In the genomic region with DNA sequence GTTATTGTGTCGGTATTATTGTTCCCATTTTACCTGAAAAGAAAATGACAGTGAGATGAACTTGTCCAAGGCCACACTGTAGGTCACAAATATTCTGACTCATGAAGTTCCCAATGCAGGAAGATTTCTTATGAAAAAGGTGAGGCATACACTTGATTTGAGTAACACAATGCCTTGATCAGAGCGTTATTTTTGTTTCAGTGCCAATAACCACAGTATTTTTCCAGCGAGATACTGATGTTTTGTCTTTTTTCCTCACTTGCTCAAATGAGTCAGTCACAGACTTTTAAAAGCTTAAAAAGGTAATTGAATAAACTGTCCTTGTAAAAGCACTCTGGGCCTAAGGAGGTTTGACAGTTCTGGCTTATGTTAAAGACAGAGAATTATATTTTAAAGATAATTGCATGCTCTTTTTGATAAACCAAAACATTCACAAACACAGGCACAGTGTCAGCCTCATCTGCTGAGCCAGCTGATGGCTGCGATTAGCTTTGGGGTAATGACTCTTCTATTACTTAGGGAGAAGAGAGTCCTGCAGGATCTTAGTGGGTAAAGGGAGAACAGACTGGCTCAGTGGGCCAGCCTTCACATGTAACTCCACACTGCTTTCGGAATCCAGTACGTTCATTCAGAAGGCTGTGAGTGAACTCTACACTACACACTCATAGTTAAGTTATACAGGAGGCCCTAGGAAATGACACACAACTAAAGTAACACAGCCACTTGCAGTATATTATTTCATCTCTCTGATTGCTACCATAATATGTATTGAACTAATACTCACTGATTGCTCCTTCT, we compare ENCODE assay signal across 1 cellular context.
TF ChIP-seq lines count a peak whose summit lies in the region.

No MANE protein-coding gene starts in this region.

TF ChIP-seq in SK-N-SH treated with all-trans-retinoic acid at 6 μM for 48 hours, 23 proteins besides CTCF, POLR2A, EP300 and RAD21 (continued from another document):
- TF ChIP-seq, protein P1, sequence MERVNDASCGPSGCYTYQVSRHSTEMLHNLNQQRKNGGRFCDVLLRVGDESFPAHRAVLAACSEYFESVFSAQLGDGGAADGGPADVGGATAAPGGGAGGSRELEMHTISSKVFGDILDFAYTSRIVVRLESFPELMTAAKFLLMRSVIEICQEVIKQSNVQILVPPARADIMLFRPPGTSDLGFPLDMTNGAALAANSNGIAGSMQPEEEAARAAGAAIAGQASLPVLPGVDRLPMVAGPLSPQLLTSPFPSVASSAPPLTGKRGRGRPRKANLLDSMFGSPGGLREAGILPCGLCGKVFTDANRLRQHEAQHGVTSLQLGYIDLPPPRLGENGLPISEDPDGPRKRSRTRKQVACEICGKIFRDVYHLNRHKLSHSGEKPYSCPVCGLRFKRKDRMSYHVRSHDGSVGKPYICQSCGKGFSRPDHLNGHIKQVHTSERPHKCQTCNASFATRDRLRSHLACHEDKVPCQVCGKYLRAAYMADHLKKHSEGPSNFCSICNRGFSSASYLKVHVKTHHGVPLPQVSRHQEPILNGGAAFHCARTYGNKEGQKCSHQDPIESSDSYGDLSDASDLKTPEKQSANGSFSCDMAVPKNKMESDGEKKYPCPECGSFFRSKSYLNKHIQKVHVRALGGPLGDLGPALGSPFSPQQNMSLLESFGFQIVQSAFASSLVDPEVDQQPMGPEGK (CRISPR knock-in tag; IDR thresholded peaks at IDR 0.05; ENCODE audit: borderline replicate concordance): peak; percentile 80
- TF ChIP-seq ZFP30 (CRISPR knock-in tag; IDR thresholded peaks at IDR 0.05): no peak
